In the genomic region with DNA sequence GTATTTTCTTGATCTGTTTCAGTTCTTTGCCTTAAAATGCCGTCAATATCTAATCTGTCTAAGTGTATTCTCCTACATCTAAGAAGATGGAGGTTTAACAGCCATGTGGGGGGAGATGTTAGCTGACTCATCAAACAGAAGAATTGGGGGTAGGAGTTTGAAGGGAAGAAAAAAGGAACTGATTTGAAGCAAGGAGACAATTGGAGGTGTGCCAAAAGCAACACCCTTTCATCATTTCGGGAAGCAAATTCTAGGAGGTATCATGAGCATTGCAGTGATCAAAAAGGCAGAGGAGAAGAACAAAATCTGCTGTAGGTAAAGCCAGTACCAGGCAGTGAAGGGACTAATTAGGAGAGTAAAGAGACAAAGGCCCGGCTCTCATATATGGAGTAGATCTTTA, we compare ENCODE assay signal across 16 cellular contexts.
A peak's percentile ranks its signal among the peaks of the same experiment; 100 is the strongest.
DNase-seq lines count a peak whose midpoint lies in the region; ATAC-seq, FAIRE-seq and TF ChIP-seq lines count a peak whose summit lies in the region.
"Had no signal": no experiment of that assay in that cellular context is flagged by ENCODE, and none has a peak within 500 bp of the region (broad histone marks: within the 10 kb centered on the region; RNA-seq: fewer than 3 reads in every experiment).

No MANE protein-coding gene starts in this region.

- H4K20me1 ChIP-seq in OCI-LY7 (ENCODE audit: insufficient read depth, low read length) (no peaks in the 10 kb centered on the region), mammary epithelial cell (ENCODE audit: insufficient read depth, low read length) (no peaks in the 10 kb centered on the region), HepG2 (ENCODE audit: insufficient read depth, low read length) (no peaks in the 10 kb centered on the region)

- WGBS in heart right ventricle, 2 donors = 44 to 48% methylated on average over 3 of the region's 3 CpGs
- 9% methylated on average over 3 of the region's 3 CpGs for WGBS in mammary epithelial cell (ENCODE audit: low coverage, missing lambda C conversion rate)
- WGBS in HepG2 (ENCODE audit: low lambda C conversion rate) = 1% methylated on average over 3 of the region's 3 CpGs

- H3K4me2 ChIP-seq in OCI-LY7 (ENCODE audit: low read length) = no peak overlapping the region
- H3K4me2 ChIP-seq in mammary epithelial cell (ENCODE audit: insufficient read depth, low read depth, low read length) = peak overlapping the region; percentile 38
- H3K4me2 ChIP-seq in HepG2 (ENCODE audit: low read depth, low read length) = no peak overlapping the region

- no peak overlapping the region for H3K4me3 ChIP-seq in cardiac muscle cell
- no peak overlapping the region for H3K4me3 ChIP-seq in heart right ventricle
- H3K4me3 ChIP-seq in OCI-LY7 (ENCODE audit: low read depth, low read length, poor library complexity, severe bottlenecking) = no peak overlapping the region
- no peak overlapping the region for H3K4me3 ChIP-seq in mammary epithelial cell (replicated peaks in 1 of 3; ENCODE audit: insufficient read depth in 1 of 3, low read depth in 2 of 3, low read length in 3 of 3)
- H3K4me3 ChIP-seq in HepG2 (replicated peaks in 1 of 3; ENCODE audit: insufficient read depth in 1 of 3, low read depth in 2 of 3, low read length in 3 of 3) = no peak overlapping the region
- H3K4me3 ChIP-seq: HAP-1, ovary, SJSA1, thyroid gland had no signal

- H3K36me3 ChIP-seq in cardiac muscle cell (no peaks in the 10 kb centered on the region), heart right ventricle (no peaks in the 10 kb centered on the region), OCI-LY7 (ENCODE audit: insufficient read depth, low read length) (no peaks in the 10 kb centered on the region), mammary epithelial cell (ENCODE audit: insufficient read depth, low read length) (no peaks in the 10 kb centered on the region), HepG2 (replicated peaks in 1 of 2; ENCODE audit: control insufficient read depth in 1 of 2, insufficient read depth in 2 of 2, low read length in 2 of 2) (no peaks in the 10 kb centered on the region)
- H3K36me3 ChIP-seq: HAP-1, ovary, SJSA1, thyroid gland had no signal

- ATAC-seq in heart right ventricle (no peak), HepG2 (no peak), HG02885 (IDR thresholded peaks at IDR 0.05; ENCODE audit: poor library complexity, unreplicated experiment) (no peak)

- FAIRE-seq in HepG2 (lab: Jason Lieb, UNC) = no peak

- POLR2A ChIA-PET in OCI-LY7 (lab: Charles Lee) (no interaction called here), GM10248 (lab: Yijun Ruan, JAX) (no interaction called here), HepG2 (lab: Yijun Ruan, JAX) (no interaction called here)

- no TSS peak for BruUV-seq in OCI-LY7 (replicated peaks; lab: Mats Ljungman, UMichigan)
- no TSS peak for BruUV-seq in mammary epithelial cell (replicated peaks; lab: Mats Ljungman, UMichigan)
- no TSS peak for BruUV-seq in HepG2 (replicated peaks; lab: Mats Ljungman, UMichigan)

- dilution Hi-C loops in mammary epithelial cell (cut with HindIII; ENCODE audit: low sequenced_read_pairs) = no loop called here

- intact Hi-C loops in heart right ventricle (cut with DNase I) = no loop called here
- intact Hi-C loops in OCI-LY7 (cut with micrococcal nuclease; ENCODE audit: unreplicated experiment) = no loop called here
- intact Hi-C loops in mammary epithelial cell (cut with micrococcal nuclease) = no loop called here
- intact Hi-C loops in HepG2 (cut with micrococcal nuclease; ENCODE audit: unreplicated experiment) = no loop called here

- TF ChIP-seq RAD21 in HepG2 (CRISPR knock-in tag; IDR thresholded peaks at IDR 0.05) = no peak

- H3K4me1 ChIP-seq in cardiac muscle cell (ENCODE audit: low read depth) (peaks cover 47% of the 10 kb centered on the region), heart right ventricle (peaks cover 0 to 5% (median 0%) of the 10 kb centered on the region in 9 donors), OCI-LY7 (ENCODE audit: insufficient read depth, low read length, poor library complexity, severe bottlenecking) (no peaks in the 10 kb centered on the region), mammary epithelial cell (ENCODE audit: insufficient read depth, low read length) (peaks cover 13% of the 10 kb centered on the region), HepG2 (ENCODE audit: insufficient read depth, low read length) (no peaks in the 10 kb centered on the region)
- H3K4me1 ChIP-seq: thyroid gland had no signal

- H3K9ac ChIP-seq in mammary epithelial cell (ENCODE audit: insufficient read depth, low read length) (no peak overlapping the region), HepG2 (ENCODE audit: insufficient read depth, low read depth, low read length) (no peak overlapping the region)

- H3K27me3 ChIP-seq in cardiac muscle cell = no peaks in the 10 kb centered on the region
- no peaks in the 10 kb centered on the region for H3K27me3 ChIP-seq in heart right ventricle
- H3K27me3 ChIP-seq in mammary epithelial cell (ENCODE audit: insufficient read depth, low read length) = no peaks in the 10 kb centered on the region
- H3K27me3 ChIP-seq in HepG2 (ENCODE audit: control insufficient read depth in 1 of 2, insufficient read depth in 2 of 2, low read length in 2 of 2) = peaks cover 0 to 4% of the 10 kb centered on the region in 2 experiments; a peak in 1 of 5 replicates
- H3K27me3 ChIP-seq: ovary, SJSA1, thyroid gland had no signal

- H3K79me2 ChIP-seq in OCI-LY7 (ENCODE audit: insufficient read depth, low read depth, low read length) = no peaks in the 10 kb centered on the region
- H3K79me2 ChIP-seq in mammary epithelial cell (ENCODE audit: insufficient read depth, low read length) = no peaks in the 10 kb centered on the region
- no peaks in the 10 kb centered on the region for H3K79me2 ChIP-seq in HepG2 (ENCODE audit: insufficient read depth, low read length)

- in situ Hi-C loops in mammary epithelial cell (cut with MboI; ENCODE audit: low sequenced_read_pairs in 2 of 2) = no loop called here
- in situ Hi-C loops in HepG2 (cut with HindIII; ENCODE audit: extremely low pct_ligation_motif_present, low pct_unique_long_range_greater_than_20kb) = no loop called here

- CTCF ChIA-PET in OCI-LY7 (lab: Charles Lee; ENCODE audit: unreplicated experiment) = no interaction called here
- CTCF ChIA-PET in mammary epithelial cell (lab: Charles Lee; ENCODE audit: low non-redundant PET) = interaction anchor here (0.5 kb wide), 1 partner anchor 365 kb away, joined by 3 read pairs; no protein-coding TSS in a partner anchor
- CTCF ChIA-PET in GM10248 (lab: Yijun Ruan, JAX) = no interaction called here
- CTCF ChIA-PET in HepG2 (lab: Yijun Ruan, JAX; ENCODE audit: low intra/inter-chr PET ratio, low total read pairs) = no interaction called here

- H2AFZ ChIP-seq in OCI-LY7 (ENCODE audit: low read length) (peak overlapping the region; percentile 33; the same call in 1 of the 2 replicates), mammary epithelial cell (ENCODE audit: low read depth, low read length) (peak overlapping the region; percentile 66), HepG2 (ENCODE audit: low read length) (no peak overlapping the region)

- TF ChIP-seq CTCF in cardiac muscle cell (IDR thresholded peaks at IDR 0.05; ENCODE audit: low read depth, low read length) (no peak), heart right ventricle (IDR thresholded peaks at IDR 0.05) (no peak), OCI-LY7 (conservative IDR thresholded peaks at IDR 0.05; ENCODE audit: low read length) (no peak), mammary epithelial cell (conservative IDR thresholded peaks at IDR 0.05 in 1 of 2, IDR thresholded peaks at IDR 0.05 in 1 of 2; ENCODE audit: extremely low read depth in 1 of 2, insufficient read depth in 1 of 2, low read depth in 1 of 2, low read length in 2 of 2) (no peak), GM10248 (IDR thresholded peaks at IDR 0.05; ENCODE audit: control extremely low read depth, extremely low read depth, low read depth, missing control alignments) (no peak), HepG2 (CRISPR knock-in tag; IDR thresholded peaks at IDR 0.05) (no peak)

- H3K27ac ChIP-seq in cardiac muscle cell (peak overlapping the region; percentile 72), heart right ventricle (no peak overlapping the region), OCI-LY7 (ENCODE audit: low read depth, low read length, poor library complexity, severe bottlenecking) (no peak overlapping the region), mammary epithelial cell (ENCODE audit: insufficient read depth, low read depth, low read length) (no peak overlapping the region), HepG2 (ENCODE audit: extremely low read length, insufficient read depth, low read length) (no peak overlapping the region)
- H3K27ac ChIP-seq: ovary, SJSA1, thyroid gland had no signal

- TF ChIP-seq POLR2A in HepG2 (IDR thresholded peaks at IDR 0.05; ENCODE audit: insufficient read depth in 1 of 2, low read depth in 2 of 2, low read length in 2 of 2) = no peak

- no peak for TF ChIP-seq EP300 in HepG2 (IDR thresholded peaks at IDR 0.05; ENCODE audit: low read depth in 2 of 2, low read length in 2 of 2)
- no peak for TF ChIP-seq EP300 in HepG2 (CRISPR knock-in tag; IDR thresholded peaks at IDR 0.05; ENCODE audit: borderline replicate concordance)

- H3K9me2 ChIP-seq in OCI-LY7 (ENCODE audit: insufficient read depth, low read length) = no peaks in the 10 kb centered on the region

- DNase-seq in cardiac muscle cell (ENCODE audit: low read depth in 1 of 2, low spot score in 1 of 2) (peak in 1 of 2 donors; percentile 13), heart right ventricle (no peak), OCI-LY7 (ENCODE audit: low spot score) (no peak), mammary epithelial cell (no peak), GM10248 (ENCODE audit: extremely low spot score) (no peak), HepG2 (ENCODE audit: low spot score) (no peak), NCI-H187 treated with DMSO at 0.1 percent for 48 hours (lab: John Stamatoyannopoulos, UW) (no peak)
- DNase-seq: dermis blood vessel endothelial cell; DMS53; NCI-H1092 treated with DMSO at 0.1 percent for 48 hours; ovary; stimulated activated CD4-positive, alpha-beta T cell treated with anti-CD3 and anti-CD28 coated beads, Interleukin-12 subunit alpha, Interleukin-12 subunit beta, amount 100 ng/mL, for 4 hours; thyroid gland had no signal

- H3K9me3 ChIP-seq in cardiac muscle cell (ENCODE audit: low read depth) (no peaks in the 10 kb centered on the region), heart right ventricle (no peaks in the 10 kb centered on the region), OCI-LY7 (ENCODE audit: low read length) (no peaks in the 10 kb centered on the region), mammary epithelial cell (replicated peaks; ENCODE audit: insufficient read depth, low read length) (no peaks in the 10 kb centered on the region), HepG2 (ENCODE audit: low read length) (no peaks in the 10 kb centered on the region)
- H3K9me3 ChIP-seq: HAP-1, ovary, SJSA1, thyroid gland had no signal
